In the genomic region with DNA sequence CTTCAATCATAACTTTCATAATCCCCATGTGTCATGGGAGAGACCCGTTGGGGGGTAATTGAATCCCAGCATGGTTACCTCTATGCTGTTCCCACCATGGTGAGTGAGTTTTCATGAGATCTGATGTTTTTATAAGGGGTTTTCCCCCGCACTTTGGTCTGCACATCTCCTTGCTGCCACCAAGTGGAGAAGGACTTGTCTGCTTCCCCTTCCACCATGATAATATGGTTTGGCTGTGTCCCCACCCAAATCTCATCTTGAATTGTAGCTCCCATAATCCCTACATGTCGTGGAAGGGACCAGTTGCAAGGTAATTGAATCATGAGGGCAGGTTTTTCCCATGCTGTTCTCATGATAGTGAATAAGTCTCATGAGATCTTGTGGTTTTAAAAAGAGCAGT, we compare ENCODE assay signal across 19 cellular contexts.
"Had no signal": no experiment of that assay in that cellular context is flagged by ENCODE, and none has a peak within 500 bp of the region (broad histone marks: within the 10 kb centered on the region; RNA-seq: fewer than 3 reads in every experiment).

No MANE protein-coding gene starts in this region.

- H3K9me3 ChIP-seq: adrenal gland, tibial artery had no signal

- H3K4me3 Mint-ChIP-seq: activated T-helper 1 cell treated with anti-CD3 and anti-CD28 coated beads, Interleukin-12 subunit alpha, Interleukin-12 subunit beta, Interleukin-2, Interleukin-4 antibody, amounts not matched to agents 30 ng/mL and 10 ng/mL and 1 ng/mL, durations not matched to agents 14 hours and 24 hours and 36 hours; immature natural killer cell; naive B cell; neural crest cell had no signal

- DNase-seq: activated CD4-positive, alpha-beta T cell treated with anti-CD3 and anti-CD28 coated beads, Interleukin-2, amount 50 U/mL, for 48 hours; activated gamma-delta T cell treated with Interleukin-2 at 50 U/mL for 16 hours; activated T-cell treated with anti-CD3 and anti-CD28 coated beads for 4 hours; adrenal gland; effector CD4-positive, alpha-beta T cell; heart right ventricle; immature natural killer cell; kidney glomerular epithelial cell; left ventricle myocardium superior; naive B cell; stimulated activated CD8-positive, alpha-beta memory T cell treated with anti-CD3 and anti-CD28 coated beads, Interleukin-4, amount 100 ng/mL, for 48 hours; stimulated activated naive CD4-positive, alpha-beta T cell treated with Interleukin-2 at 50 U/mL for 16 hours; substantia nigra; tibial artery had no signal

- H3K4me1 Mint-ChIP-seq: naive B cell, neural crest cell had no signal

- H3K4me1 ChIP-seq: adrenal gland, esophagus muscularis mucosa, heart right ventricle, tibial artery had no signal

- H3K27me3 ChIP-seq: adrenal gland, esophagus muscularis mucosa, heart right ventricle, tibial artery had no signal

- H3K36me3 ChIP-seq: adrenal gland, esophagus muscularis mucosa, heart right ventricle, tibial artery had no signal

- H3K27ac ChIP-seq: adrenal gland, esophagus muscularis mucosa, heart right ventricle, tibial artery had no signal

- H3K4me3 ChIP-seq: adrenal gland, esophagus muscularis mucosa, heart right ventricle, tibial artery had no signal

- ATAC-seq: activated naive CD4-positive, alpha-beta T cell treated with anti-CD3 and anti-CD28 coated beads, Interleukin-2, amount 50 U/mL, for 72 hours; heart right ventricle; left ventricle myocardium superior had no signal

- H3K27me3 Mint-ChIP-seq: naive B cell, progenitor cell of endocrine pancreas had no signal

- H3K27ac Mint-ChIP-seq: activated naive CD4-positive, alpha-beta T cell treated with anti-CD3 and anti-CD28 coated beads, Interleukin-2, amount 50 U/mL, for 72 hours; activated T-helper 1 cell treated with anti-CD3 and anti-CD28 coated beads, Interleukin-12 subunit alpha, Interleukin-12 subunit beta, Interleukin-2, Interleukin-4 antibody, amounts not matched to agents 30 ng/mL and 10 ng/mL and 1 ng/mL, durations not matched to agents 14 hours and 24 hours and 36 hours; progenitor cell of endocrine pancreas had no signal
